21 cellular contexts compared by ENCODE assay signal in the genomic region with DNA sequence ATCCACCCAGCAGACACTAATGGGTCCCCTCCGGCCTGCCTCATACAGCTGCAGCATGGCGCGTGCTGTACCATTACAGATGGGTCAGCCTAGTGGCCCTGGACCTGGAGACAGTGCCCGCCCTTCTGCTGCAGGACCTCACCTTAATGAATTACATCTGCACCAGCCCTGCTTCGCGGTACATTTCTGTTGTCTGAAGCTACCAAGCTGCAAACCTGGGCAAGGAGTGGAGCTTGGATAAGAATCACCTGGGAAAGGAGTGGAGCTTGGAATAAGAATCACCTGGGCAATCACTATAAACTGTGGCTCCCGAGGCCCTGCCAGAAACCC. TPM values are rescaled to one million over a fixed set of nuclear protein-coding genes. Genes with fewer than 3 reads are reported as not detected.
A peak's percentile ranks its signal among the peaks of the same experiment; 100 is the strongest.
DNase-seq lines count a peak whose midpoint lies in the region; ATAC-seq and TF ChIP-seq lines count a peak whose summit lies in the region.
"Had no signal": no experiment of that assay in that cellular context is flagged by ENCODE, and none has a peak within 500 bp of the region (broad histone marks: within the 10 kb centered on the region; RNA-seq: fewer than 3 reads in every experiment).

No MANE protein-coding gene starts in this region.

- H3K23ac ChIP-seq in IMR-90 (ENCODE audit: low read depth, low read length): no peak overlapping the region

- H4K91ac ChIP-seq in IMR-90 (ENCODE audit: insufficient read depth, low read depth, low read length): no peak overlapping the region

- peaks cover 6% of the 10 kb centered on the region for H3K9me3 Mint-ChIP-seq in chondrocyte (ENCODE audit: low read depth)
- H3K9me3 Mint-ChIP-seq: CD4-positive, alpha-beta T cell; CD8-positive, alpha-beta memory T cell; HFFc6 had no signal

- no peak overlapping the region for H3K9ac ChIP-seq in IMR-90 (ENCODE audit: low read depth, low read length)
- H3K9ac ChIP-seq: BLaER1 treated with 17β-estradiol and CSF1 and Interleukin-3, amounts not matched to agents 10 nM and 100 nM had no signal

- TF ChIP-seq EP300 in esophagus muscularis mucosa (IDR thresholded peaks at IDR 0.05): no peak

- H4K8ac ChIP-seq in IMR-90 (ENCODE audit: low read depth in 2 of 2, low read length in 2 of 2): no peak overlapping the region

- DNase-seq in IMR-90 (no peak), chondrocyte (ENCODE audit: low spot score) (peak; percentile 61), osteoblast (ENCODE audit: insufficient read length, low spot score, missing footprints) (peak; percentile 34), esophagus muscularis mucosa (ENCODE audit: extremely low spot score) (no peak), GF-D8 (lab: John Stamatoyannopoulos, UW) (no peak), GM13976 (ENCODE audit: low spot score) (no peak)
- DNase-seq: ACHN; AML-193; BE2C; CD4-positive, alpha-beta T cell; DMS 273 treated with DMSO at 0.1 percent for 48 hours; DMS79; EL; GDM1; GOT3; HFFc6 had no signal

- peak overlapping the region; percentile 19 for H2AK9ac ChIP-seq in IMR-90 (replicated peaks; ENCODE audit: low read depth, low read length, poor library complexity)

- dilution Hi-C loops in IMR-90 (cut with HindIII; ENCODE audit: low sequenced_read_pairs, unreplicated experiment): no loop called here

- H3K27ac Mint-ChIP-seq in chondrocyte (ENCODE audit: unreplicated experiment): no peak overlapping the region
- H3K27ac Mint-ChIP-seq: CD4-positive, alpha-beta T cell; CD8-positive, alpha-beta memory T cell; HFFc6 had no signal

- POLR2A ChIA-PET in IMR-90 (lab: Charles Lee; ENCODE audit: unreplicated experiment): no interaction called here

- no peaks in the 10 kb centered on the region for H3K4me1 ChIP-seq in IMR-90 (ENCODE audit: control insufficient read depth, insufficient read depth, low read length)
- H3K4me1 ChIP-seq in osteoblast (ENCODE audit: insufficient read depth, low read length): no peaks in the 10 kb centered on the region
- no peaks in the 10 kb centered on the region for H3K4me1 ChIP-seq in esophagus muscularis mucosa
- H3K4me1 ChIP-seq: BE2C, HAP-1 had no signal

- H3K27me3 ChIP-seq in IMR-90 (ENCODE audit: control insufficient read depth, insufficient read depth, low read length): no peaks in the 10 kb centered on the region; the same call in 1 of the 2 replicates
- H3K27me3 ChIP-seq in osteoblast (ENCODE audit: insufficient read depth, low read length): peaks cover 4% of the 10 kb centered on the region
- H3K27me3 ChIP-seq in esophagus muscularis mucosa: peaks cover 0 to 92% (median 0%) of the 10 kb centered on the region in 4 donors

- H3K4me3 ChIP-seq in IMR-90 (ENCODE audit: insufficient read depth, low read depth, low read length) (no peak overlapping the region), osteoblast (ENCODE audit: insufficient read depth, low read length) (no peak overlapping the region), esophagus muscularis mucosa (no peak overlapping the region)
- H3K4me3 ChIP-seq: BLaER1 treated with 17β-estradiol and CSF1 and Interleukin-3, amounts not matched to agents 10 nM and 100 nM; HAP-1 had no signal

- ATAC-seq in IMR-90 (ENCODE audit: low read depth): no peak

- H2AFZ ChIP-seq in IMR-90 (replicated peaks; ENCODE audit: low read length, poor library complexity) (no peak overlapping the region), osteoblast (ENCODE audit: low read length) (no peak overlapping the region)

- no peak overlapping the region for H2AK5ac ChIP-seq in IMR-90 (ENCODE audit: low read depth, low read length)

- H4K20me1 ChIP-seq in IMR-90 (ENCODE audit: insufficient read depth, low read length) (no peaks in the 10 kb centered on the region), osteoblast (ENCODE audit: insufficient read depth, low read length) (no peaks in the 10 kb centered on the region)

- no peaks in the 10 kb centered on the region for H3K79me1 ChIP-seq in IMR-90 (ENCODE audit: low read depth in 1 of 2, low read length in 2 of 2)

- no peak overlapping the region for H3K4me2 ChIP-seq in IMR-90 (ENCODE audit: low read depth, low read length)
- no peak overlapping the region for H3K4me2 ChIP-seq in osteoblast (ENCODE audit: insufficient read depth, low read length)
- H3K4me2 ChIP-seq: BLaER1 treated with 17β-estradiol and CSF1 and Interleukin-3, amounts not matched to agents 10 nM and 100 nM had no signal

- H3K4me1 Mint-ChIP-seq in chondrocyte (ENCODE audit: low read depth): no peaks in the 10 kb centered on the region
- H3K4me1 Mint-ChIP-seq: CD14-positive monocyte; CD8-positive, alpha-beta memory T cell had no signal

- H3K56ac ChIP-seq in IMR-90 (ENCODE audit: extremely low read depth, insufficient read depth, low read length): no peak overlapping the region

- no peaks in the 10 kb centered on the region for H3K79me2 ChIP-seq in osteoblast (ENCODE audit: insufficient read depth, low read length)

- intact Hi-C loops in IMR-90 (cut with micrococcal nuclease): no loop called here
- intact Hi-C loops in esophagus muscularis mucosa (cut with DNase I): no loop called here

- no peak overlapping the region for H2BK20ac ChIP-seq in IMR-90 (ENCODE audit: low read depth, low read length)

- H3K27ac ChIP-seq in IMR-90 (ENCODE audit: insufficient read depth, low read length) (no peak overlapping the region), osteoblast (ENCODE audit: low read depth, low read length) (no peak overlapping the region), esophagus muscularis mucosa (replicated peaks in 1 of 4) (no peak overlapping the region)
- H3K27ac ChIP-seq: 22Rv1; BLaER1 treated with 17β-estradiol and CSF1 and Interleukin-3, amounts not matched to agents 10 nM and 100 nM had no signal

- no peak overlapping the region for H3K4ac ChIP-seq in IMR-90 (ENCODE audit: low read depth, low read length)

- no peak overlapping the region for H2BK120ac ChIP-seq in IMR-90 (ENCODE audit: low read depth, low read length)

- no peaks in the 10 kb centered on the region for H3K36me3 ChIP-seq in IMR-90 (ENCODE audit: control insufficient read depth, insufficient read depth, low read length)
- H3K36me3 ChIP-seq in osteoblast (ENCODE audit: insufficient read depth, low read length): no peaks in the 10 kb centered on the region
- no peaks in the 10 kb centered on the region for H3K36me3 ChIP-seq in esophagus muscularis mucosa
- H3K36me3 ChIP-seq: BE2C; BLaER1 treated with 17β-estradiol and CSF1 and Interleukin-3, amounts not matched to agents 10 nM and 100 nM; HAP-1 had no signal

- peaks cover 63% of the 10 kb centered on the region for H3K27me3 Mint-ChIP-seq in chondrocyte (ENCODE audit: low read depth)

- no peak for TF ChIP-seq RAD21 in IMR-90 (IDR thresholded peaks at IDR 0.05; ENCODE audit: low read length)

- H2BK15ac ChIP-seq in IMR-90 (ENCODE audit: low read depth, low read length): no peak overlapping the region

- no TSS peak for BruUV-seq in IMR-90 (replicated peaks; lab: Mats Ljungman, UMichigan)

- H3K18ac ChIP-seq in IMR-90 (ENCODE audit: low read depth, low read length): no peak overlapping the region

- no peaks in the 10 kb centered on the region for H3K9me3 ChIP-seq in IMR-90 (ENCODE audit: control insufficient read depth, insufficient read depth, low read length)
- no peaks in the 10 kb centered on the region for H3K9me3 ChIP-seq in osteoblast (ENCODE audit: low read depth, low read length)
- peaks cover 0 to 9% (median 2%) of the 10 kb centered on the region in 4 donors for H3K9me3 ChIP-seq in esophagus muscularis mucosa
- H3K9me3 ChIP-seq: BE2C, HAP-1 had no signal

- CTCF ChIA-PET in IMR-90 (lab: Yijun Ruan, JAX): no interaction called here

- H3K14ac ChIP-seq in IMR-90 (replicated peaks; ENCODE audit: low read depth, low read length): no peak overlapping the region

- WGBS in IMR-90 (ENCODE audit: extremely low coverage in 2 of 2, insufficient read length in 1 of 2), 2 experiments: 58% methylated on average over 4 of the region's 7 CpGs; no CpG with 5 or more reads in 1 of the 2 experiments
- WGBS in esophagus muscularis mucosa: 65% methylated on average over 6 of the region's 7 CpGs

- TF ChIP-seq POLR2A in IMR-90 (IDR thresholded peaks at IDR 0.05; ENCODE audit: low read depth, low read length): no peak
- TF ChIP-seq POLR2A in esophagus muscularis mucosa (IDR thresholded peaks at IDR 0.05; ENCODE audit: low read depth): no peak

- no peaks in the 10 kb centered on the region for H3K36me3 Mint-ChIP-seq in chondrocyte (ENCODE audit: low read depth)
- H3K36me3 Mint-ChIP-seq: CD14-positive monocyte; CD8-positive, alpha-beta memory T cell had no signal

- H3K4me3 Mint-ChIP-seq in chondrocyte (ENCODE audit: unreplicated experiment): no peak overlapping the region
- H3K4me3 Mint-ChIP-seq: CD14-positive monocyte; CD4-positive, alpha-beta T cell; CD8-positive, alpha-beta memory T cell; HFFc6 had no signal

- in situ Hi-C loops in IMR-90 (cut with MboI; ENCODE audit: low sequenced_read_pairs): no loop called here
- in situ Hi-C loops in GM13976 (cut with MboI; ENCODE audit: low sequenced_read_pairs, unreplicated experiment): no loop called here

- no peak overlapping the region for H2BK5ac ChIP-seq in IMR-90 (ENCODE audit: low read depth, low read length, poor library complexity, severe bottlenecking)

- no peaks in the 10 kb centered on the region; the same call in 1 of the 2 replicates for H3K9me1 ChIP-seq in IMR-90 (ENCODE audit: insufficient read depth, low read length)

- TF ChIP-seq CTCF in IMR-90 (conservative IDR thresholded peaks at IDR 0.05; ENCODE audit: low read depth, low read length) (no peak), chondrocyte (IDR thresholded peaks at IDR 0.05) (no peak), osteoblast (IDR thresholded peaks at IDR 0.05; ENCODE audit: extremely low read depth, low read depth, low read length) (no peak), esophagus muscularis mucosa (IDR thresholded peaks at IDR 0.05) (no peak), GM13976 (IDR thresholded peaks at IDR 0.05; ENCODE audit: borderline replicate concordance, control extremely low read depth, extremely low read depth, insufficient read depth, missing control alignments) (no peak)

- H4K5ac ChIP-seq in IMR-90 (ENCODE audit: low read depth, low read length): no peak overlapping the region

RNA-seq across cellular contexts. Expression of gene EN2, which starts 33.0 kb away (rescaled TPM):
- total RNA-seq in IMR-90 (2012; rRNA removed) (not detected in 2 replicates), chondrocyte (0.15 to 0.99 TPM (median 0.15 TPM) in 3 replicates), osteoblast (under 0.01 TPM in 1 of 2 replicates, not detected in the other), esophagus muscularis mucosa (under 1 TPM in 1 of 4 donors, not detected in 3; 0.06 TPM)
- not detected in 2 replicates for polyA plus RNA-seq in IMR-90 (2012; rRNA removed)
- polyA plus RNA-seq in IMR-90 (2012; cell fraction: cytosol; rRNA removed): 0.01 TPM in 1 of 2 replicates, not detected in the other
- 0.03 TPM in 1 of 2 replicates, not detected in the other for polyA plus RNA-seq in IMR-90 (2012; cell fraction: nucleus; rRNA removed; ENCODE audit: low replicate concordance)
- total RNA-seq: CD4-positive, alpha-beta T cell; CD8-positive, alpha-beta memory T cell; HFFc6 had no signal
- polyA plus RNA-seq: CD14-positive monocyte; CD8-positive, alpha-beta memory T cell had no signal

Comparison
In these comparisons a context has a peak if more than half of its experiments do, and no peak if none do; other contexts are left out.
1. DNase-seq: peak in chondrocyte (single experiment) and osteoblast (single experiment); none in IMR-90 (single experiment), esophagus muscularis mucosa (single experiment), GF-D8 (single experiment) and GM13976 (single experiment).